Comparison of ENCODE assay signal across 2 cellular contexts in genomic region chr5:151224372-151224771, GRCh38.
TF ChIP-seq lines count a peak whose summit lies in the region.

No MANE protein-coding gene starts in this region.

TF ChIP-seq in endothelial cell of umbilical vein, 7 proteins besides CTCF, POLR2A, EP300 and RAD21 (continued from another document):
- TF ChIP-seq GATA2 (IDR thresholded peaks at IDR 0.05; ENCODE audit: insufficient read depth, insufficient read length, low read depth, low read length) (no peak), POLR2AphosphoS5 (IDR thresholded peaks at IDR 0.05; ENCODE audit: insufficient read depth, low read depth, low read length) (no peak), MYC (IDR thresholded peaks at IDR 0.05; ENCODE audit: low read depth, low read length) (no peak)
- TF ChIP-seq, protein P1, sequence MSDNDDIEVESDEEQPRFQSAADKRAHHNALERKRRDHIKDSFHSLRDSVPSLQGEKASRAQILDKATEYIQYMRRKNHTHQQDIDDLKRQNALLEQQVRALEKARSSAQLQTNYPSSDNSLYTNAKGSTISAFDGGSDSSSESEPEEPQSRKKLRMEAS (IDR thresholded peaks at IDR 0.05; ENCODE audit: insufficient read depth, insufficient read length), result no peak

TF ChIP-seq in HEK293T, 16 proteins besides CTCF, POLR2A, EP300 and RAD21 (continued from another document):
- TF ChIP-seq, protein P2, sequence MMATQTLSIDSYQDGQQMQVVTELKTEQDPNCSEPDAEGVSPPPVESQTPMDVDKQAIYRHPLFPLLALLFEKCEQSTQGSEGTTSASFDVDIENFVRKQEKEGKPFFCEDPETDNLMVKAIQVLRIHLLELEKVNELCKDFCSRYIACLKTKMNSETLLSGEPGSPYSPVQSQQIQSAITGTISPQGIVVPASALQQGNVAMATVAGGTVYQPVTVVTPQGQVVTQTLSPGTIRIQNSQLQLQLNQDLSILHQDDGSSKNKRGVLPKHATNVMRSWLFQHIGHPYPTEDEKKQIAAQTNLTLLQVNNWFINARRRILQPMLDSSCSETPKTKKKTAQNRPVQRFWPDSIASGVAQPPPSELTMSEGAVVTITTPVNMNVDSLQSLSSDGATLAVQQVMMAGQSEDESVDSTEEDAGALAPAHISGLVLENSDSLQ (IDR thresholded peaks at IDR 0.05), result no peak
- TF ChIP-seq NFRKB (IDR thresholded peaks at IDR 0.05) (no peak), L3MBTL2 (conservative IDR thresholded peaks at IDR 0.05) (no peak), FOXA1 (IDR thresholded peaks at IDR 0.05) (no peak), ARNT (IDR thresholded peaks at IDR 0.05) (no peak), LEF1 (IDR thresholded peaks at IDR 0.05; ENCODE audit: borderline replicate concordance) (no peak), SP1 (IDR thresholded peaks at IDR 0.05) (no peak)
